Comparison of ENCODE assay signal across 1 cellular context in the genomic region with DNA sequence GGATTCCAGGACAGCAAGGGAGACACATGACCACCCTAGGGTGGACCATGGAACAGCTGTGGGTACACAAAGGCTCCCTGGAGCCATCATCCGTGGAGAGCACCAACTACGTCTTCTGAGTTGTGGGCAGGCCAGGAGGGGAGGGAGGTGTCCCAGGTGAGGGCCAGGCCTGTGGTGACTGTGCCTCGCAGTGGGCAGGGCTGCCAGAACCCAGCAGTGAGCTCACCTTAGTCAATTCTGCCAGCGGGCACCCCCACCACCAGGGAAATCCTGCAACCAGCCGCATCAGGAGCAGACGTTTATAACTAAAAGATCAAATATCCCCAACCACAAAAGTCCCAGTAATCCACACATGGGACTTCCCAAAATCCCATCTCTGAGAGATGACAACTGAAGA.
TF ChIP-seq lines count a peak whose summit lies in the region.

No MANE protein-coding gene starts in this region.

TF ChIP-seq in WTC11, 78 proteins besides CTCF, POLR2A, EP300 and RAD21 (continued from another document):
- TF ChIP-seq ZNF263 (CRISPR knock-in tag; IDR thresholded peaks at IDR 0.05; ENCODE audit: low read depth): no peak
- no peak for TF ChIP-seq HMGA2 (CRISPR knock-in tag; IDR thresholded peaks at IDR 0.05)
- TF ChIP-seq ESRRA (CRISPR knock-in tag; IDR thresholded peaks at IDR 0.05; ENCODE audit: borderline replicate concordance): no peak
- no peak for TF ChIP-seq FOXK1 (CRISPR knock-in tag; IDR thresholded peaks at IDR 0.05)
- no peak for TF ChIP-seq ELF4 (CRISPR knock-in tag; IDR thresholded peaks at IDR 0.05; ENCODE audit: low read depth)
- TF ChIP-seq, protein P1, sequence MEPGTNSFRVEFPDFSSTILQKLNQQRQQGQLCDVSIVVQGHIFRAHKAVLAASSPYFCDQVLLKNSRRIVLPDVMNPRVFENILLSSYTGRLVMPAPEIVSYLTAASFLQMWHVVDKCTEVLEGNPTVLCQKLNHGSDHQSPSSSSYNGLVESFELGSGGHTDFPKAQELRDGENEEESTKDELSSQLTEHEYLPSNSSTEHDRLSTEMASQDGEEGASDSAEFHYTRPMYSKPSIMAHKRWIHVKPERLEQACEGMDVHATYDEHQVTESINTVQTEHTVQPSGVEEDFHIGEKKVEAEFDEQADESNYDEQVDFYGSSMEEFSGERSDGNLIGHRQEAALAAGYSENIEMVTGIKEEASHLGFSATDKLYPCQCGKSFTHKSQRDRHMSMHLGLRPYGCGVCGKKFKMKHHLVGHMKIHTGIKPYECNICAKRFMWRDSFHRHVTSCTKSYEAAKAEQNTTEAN (CRISPR knock-in tag; IDR thresholded peaks at IDR 0.05): no peak
- TF ChIP-seq EMX1 (CRISPR knock-in tag; IDR thresholded peaks at IDR 0.05): no peak
- no peak for TF ChIP-seq GTF2I (CRISPR knock-in tag; conservative IDR thresholded peaks at IDR 0.05)
- TF ChIP-seq, protein P2, sequence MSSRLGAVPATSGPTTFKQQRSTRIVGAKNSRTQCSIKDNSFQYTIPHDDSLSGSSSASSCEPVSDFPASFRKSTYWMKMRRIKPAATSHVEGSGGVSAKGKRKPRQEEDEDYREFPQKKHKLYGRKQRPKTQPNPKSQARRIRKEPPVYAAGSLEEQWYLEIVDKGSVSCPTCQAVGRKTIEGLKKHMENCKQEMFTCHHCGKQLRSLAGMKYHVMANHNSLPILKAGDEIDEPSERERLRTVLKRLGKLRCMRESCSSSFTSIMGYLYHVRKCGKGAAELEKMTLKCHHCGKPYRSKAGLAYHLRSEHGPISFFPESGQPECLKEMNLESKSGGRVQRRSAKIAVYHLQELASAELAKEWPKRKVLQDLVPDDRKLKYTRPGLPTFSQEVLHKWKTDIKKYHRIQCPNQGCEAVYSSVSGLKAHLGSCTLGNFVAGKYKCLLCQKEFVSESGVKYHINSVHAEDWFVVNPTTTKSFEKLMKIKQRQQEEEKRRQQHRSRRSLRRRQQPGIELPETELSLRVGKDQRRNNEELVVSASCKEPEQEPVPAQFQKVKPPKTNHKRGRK (CRISPR knock-in tag; IDR thresholded peaks at IDR 0.05; ENCODE audit: borderline replicate concordance): no peak
- no peak for TF ChIP-seq GABPB1 (CRISPR knock-in tag; IDR thresholded peaks at IDR 0.05)
